14 cellular contexts compared by ENCODE assay signal in the genomic region with DNA sequence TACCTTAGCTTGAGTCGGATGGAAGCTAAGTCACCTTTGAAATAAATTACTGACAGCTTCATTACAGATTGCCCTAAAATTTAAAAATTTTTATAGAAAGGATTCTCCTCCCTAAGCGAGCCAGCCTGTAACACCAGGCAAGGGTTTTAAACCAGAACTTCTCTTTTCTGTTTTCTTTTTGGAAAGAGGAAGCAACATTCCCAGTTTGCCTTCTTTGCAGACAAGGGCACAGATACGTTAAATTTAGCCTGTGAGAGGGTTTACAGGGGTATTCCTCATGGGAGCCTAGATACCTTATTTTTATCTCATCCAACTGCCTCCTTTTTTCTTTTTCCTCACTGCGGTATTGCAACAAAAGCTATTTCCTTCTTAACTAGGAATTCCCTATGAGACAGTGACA. TPM values are rescaled to one million over a fixed set of nuclear protein-coding genes. Genes with fewer than 3 reads are reported as not detected.
A peak's percentile ranks its signal among the peaks of the same experiment; 100 is the strongest.
DNase-seq lines count a peak whose midpoint lies in the region; ATAC-seq, FAIRE-seq and TF ChIP-seq lines count a peak whose summit lies in the region.
"Had no signal": no experiment of that assay in that cellular context is flagged by ENCODE, and none has a peak within 500 bp of the region (broad histone marks: within the 10 kb centered on the region; RNA-seq: fewer than 3 reads in every experiment).

No MANE protein-coding gene starts in this region.

- ATAC-seq in RWPE2 (ENCODE audit: low read depth) (no peak), gastroesophageal sphincter (no peak)

- H3K36me3 ChIP-seq in RWPE2 (ENCODE audit: low read depth): peaks cover 79% of the 10 kb centered on the region
- peaks cover 68% of the 10 kb centered on the region for H3K36me3 ChIP-seq in endodermal cell (ENCODE audit: control insufficient read depth, insufficient read depth, low read length)
- H3K36me3 ChIP-seq in parathyroid adenoma (ENCODE audit: control insufficient read depth, insufficient read depth, low read length): no peaks in the 10 kb centered on the region
- peaks cover 0 to 4% of the 10 kb centered on the region in 2 donors for H3K36me3 ChIP-seq in gastroesophageal sphincter

- 0 out of 2 replicates have a peak, but pooled peaks have one; percentile 45 for TF ChIP-seq POLR2A in GM12891 (IDR thresholded peaks at IDR 0.05; ENCODE audit: low read depth, low read length)
- TF ChIP-seq POLR2A in gastroesophageal sphincter (IDR thresholded peaks at IDR 0.05): no peak

- H3K9ac ChIP-seq in endodermal cell (ENCODE audit: extremely low read depth, low read length, poor library complexity, severe bottlenecking) (no peak overlapping the region), parathyroid adenoma (no peak overlapping the region)

- no peak overlapping the region for H3K4me3 Mint-ChIP-seq in endodermal cell

- 93 to 95% methylated on average over 3 to 4 of the region's 4 CpGs for WGBS in endodermal cell (ENCODE audit: insufficient coverage in 1 of 2, insufficient read length in 1 of 2), 2 experiments
- WGBS in gastroesophageal sphincter (ENCODE audit: low coverage in 1 of 2), 2 donors: 22 to 33% methylated on average over 4 of the region's 4 CpGs

- H3K4me1 ChIP-seq in RWPE2 (ENCODE audit: insufficient read depth, poor library complexity, severe bottlenecking) (peaks cover 25% of the 10 kb centered on the region), endodermal cell (ENCODE audit: control insufficient read depth, insufficient read depth, low read length) (peaks cover 34% of the 10 kb centered on the region), parathyroid adenoma (peaks cover 38% of the 10 kb centered on the region), gastroesophageal sphincter (peaks cover 9 to 98% (median 54%) of the 10 kb centered on the region in 3 donors)

- peak overlapping the region; percentile 76 for H3K27ac Mint-ChIP-seq in endodermal cell

- H3K27ac ChIP-seq in RWPE2 (ENCODE audit: poor library complexity, severe bottlenecking): no peak overlapping the region
- H3K27ac ChIP-seq in endodermal cell (ENCODE audit: low read depth, low read length): no peak overlapping the region
- peak overlapping the region; percentile 61 for H3K27ac ChIP-seq in parathyroid adenoma
- peak overlapping the region in 2 of 4 donors; percentile 31 to 39 for H3K27ac ChIP-seq in gastroesophageal sphincter
- H3K27ac ChIP-seq: PC-9 had no signal

- DNase-seq in GM12891 (ENCODE audit: insufficient read length, low spot score) (no peak), RWPE2 (ENCODE audit: low spot score) (no peak), endodermal cell (no peak), NCI-H345 treated with DMSO at 0.1 percent for 48 hours (lab: John Stamatoyannopoulos, UW; ENCODE audit: unreplicated experiment) (no peak), KG1 (lab: John Stamatoyannopoulos, UW) (no peak)
- DNase-seq in activated CD4-positive, CD25-positive, alpha-beta regulatory T cell treated with anti-CD3 and anti-CD28 coated beads, Interleukin-2, amount 50 U/mL, for 72 hours: no peak
- DNase-seq: DMS153; PC-9; stimulated activated CD4-positive, alpha-beta T cell treated with anti-CD3 and anti-CD28 coated beads, Interleukin-12 subunit alpha, Interleukin-12 subunit beta, amount 100 ng/mL, for 4 hours had no signal

- TF ChIP-seq CTCF in RWPE2 (IDR thresholded peaks at IDR 0.05; ENCODE audit: poor library complexity, severe bottlenecking) (peak; percentile 4), endodermal cell (conservative IDR thresholded peaks at IDR 0.05) (no peak), parathyroid adenoma (IDR thresholded peaks at IDR 0.05) (no peak), gastroesophageal sphincter (IDR thresholded peaks at IDR 0.05) (no peak)

- no peak for FAIRE-seq in GM12891 (lab: Jason Lieb, UNC)
- FAIRE-seq: GM19239, H54 had no signal

- peaks cover 75% of the 10 kb centered on the region for H3K4me1 Mint-ChIP-seq in endodermal cell

- H3K4me2 ChIP-seq in parathyroid adenoma (ENCODE audit: low read length): no peak overlapping the region
- H3K4me2 ChIP-seq: PC-9 had no signal

- H3K4me3 ChIP-seq in RWPE2 (ENCODE audit: severe bottlenecking) (no peak overlapping the region), endodermal cell (ENCODE audit: low read length) (no peak overlapping the region), parathyroid adenoma (ENCODE audit: low read depth, low read length) (no peak overlapping the region), gastroesophageal sphincter (no peak overlapping the region)
- H3K4me3 ChIP-seq: lung, PC-9 had no signal

- no peaks in the 10 kb centered on the region for H3K9me3 ChIP-seq in RWPE2 (ENCODE audit: severe bottlenecking)
- H3K9me3 ChIP-seq in endodermal cell (ENCODE audit: control insufficient read depth, low read length): no peaks in the 10 kb centered on the region
- no peaks in the 10 kb centered on the region for H3K9me3 ChIP-seq in parathyroid adenoma (ENCODE audit: control insufficient read depth, low read length)
- no peaks in the 10 kb centered on the region for H3K9me3 ChIP-seq in gastroesophageal sphincter

- H2AFZ ChIP-seq in parathyroid adenoma: no peak overlapping the region
- H2AFZ ChIP-seq: PC-9 had no signal

- no peaks in the 10 kb centered on the region for H3K27me3 ChIP-seq in RWPE2 (ENCODE audit: insufficient read depth, poor library complexity, severe bottlenecking)
- no peaks in the 10 kb centered on the region for H3K27me3 ChIP-seq in endodermal cell (ENCODE audit: control insufficient read depth, insufficient read depth, low read length, poor library complexity, severe bottlenecking)
- H3K27me3 ChIP-seq in parathyroid adenoma (ENCODE audit: control insufficient read depth, insufficient read depth, low read length): no peaks in the 10 kb centered on the region
- H3K27me3 ChIP-seq in gastroesophageal sphincter: no peaks in the 10 kb centered on the region

- no peaks in the 10 kb centered on the region for H3K9me3 Mint-ChIP-seq in endodermal cell

- no peaks in the 10 kb centered on the region for H3K27me3 Mint-ChIP-seq in endodermal cell (ENCODE audit: insufficient read depth)

- peaks cover 91% of the 10 kb centered on the region for H3K79me2 ChIP-seq in parathyroid adenoma

- no peak for TF ChIP-seq EP300 in gastroesophageal sphincter (IDR thresholded peaks at IDR 0.05)

- peaks cover 47% of the 10 kb centered on the region for H3K36me3 Mint-ChIP-seq in endodermal cell (ENCODE audit: low read depth)

TF ChIP-seq in GM12891, 5 proteins besides CTCF, POLR2A, EP300 and RAD21:
- no peak for TF ChIP-seq SPI1 (IDR thresholded peaks at IDR 0.05; ENCODE audit: low read depth, low read length)
- TF ChIP-seq PAX5 (IDR thresholded peaks at IDR 0.05; ENCODE audit: insufficient read depth, low read length, severe bottlenecking): no peak
- no peak for TF ChIP-seq POU2F2 (IDR thresholded peaks at IDR 0.05; ENCODE audit: low read depth, low read length)
- TF ChIP-seq POLR2AphosphoS5 (IDR thresholded peaks at IDR 0.05; ENCODE audit: low read depth, low read length): no peak
- no peak for TF ChIP-seq TAF1 (IDR thresholded peaks at IDR 0.05; ENCODE audit: low read depth, low read length)
TF ChIP-seq in GM12891: peak in this region for 0.

RNA-seq across cellular contexts. Expression of gene GNAS, which starts 45.0 kb away (rescaled TPM):
- polyA plus RNA-seq in GM12891 (2012; ENCODE audit: low read depth, missing spikeins): 544 TPM
- total RNA-seq in endodermal cell: 1,000 to 10,000 TPM; 1,246 to 1,267 TPM
- polyA plus RNA-seq in endodermal cell (2013, experiment 1 of 2): 1,275 TPM
- 1,251 TPM for polyA plus RNA-seq in endodermal cell (2013, experiment 2 of 2)
- total RNA-seq in gastroesophageal sphincter: 100 to 1,000 TPM; 521 to 893 (median 652) TPM

RNA-seq across cellular contexts. Expression of gene GNAS-AS1, which starts 46.8 kb away (rescaled TPM):
- 0.68 TPM for polyA plus RNA-seq in GM12891 (2012; ENCODE audit: low read depth, missing spikeins)
- total RNA-seq in endodermal cell (1 to 10 TPM; 9.3 to 9.7 TPM), gastroesophageal sphincter (under 1 TPM in 1 of 4 donors, not detected in 3; 0.19 TPM)
- 3.9 TPM for polyA plus RNA-seq in endodermal cell (2013, experiment 1 of 2)
- 2.5 TPM for polyA plus RNA-seq in endodermal cell (2013, experiment 2 of 2)

Comparison
In these comparisons a context has a peak if more than half of its experiments do, and no peak if none do; other contexts are left out.
1. RNA of gene GNAS-AS1, which starts 46.8 kb away (total RNA-seq): 9.3 to 9.7 TPM in endodermal cell; 0.19 TPM in gastroesophageal sphincter; every median in the first group is over 4 times any median in the second.